In genomic region chr13:112118451-112119064, GRCh38 we compare ENCODE assay signal across 22 cellular contexts. TPM values are rescaled to one million over a fixed set of nuclear protein-coding genes. Genes with fewer than 3 reads are reported as not detected.
DNase-seq lines count a peak whose midpoint lies in the region; ATAC-seq and TF ChIP-seq lines count a peak whose summit lies in the region.
"Had no signal": no experiment of that assay in that cellular context is flagged by ENCODE, and none has a peak within 500 bp of the region (broad histone marks: within the 10 kb centered on the region; RNA-seq: fewer than 3 reads in every experiment).

No MANE protein-coding gene starts in this region.

- H3K4me2 ChIP-seq in neuronal stem cell (ENCODE audit: insufficient read depth, low read length, poor library complexity, severe bottlenecking) = no peak overlapping the region
- H3K4me2 ChIP-seq: A549; BLaER1 treated with 17β-estradiol and CSF1 and Interleukin-3, amounts not matched to agents 10 nM and 100 nM had no signal

- H2BK120ac ChIP-seq in neuronal stem cell (ENCODE audit: low read depth, low read length) = peak overlapping the region; percentile 39

- H3K14ac ChIP-seq in neuronal stem cell (ENCODE audit: low read length) = peak overlapping the region; percentile 22

- TF ChIP-seq CTCF in left ventricle myocardium inferior (IDR thresholded peaks at IDR 0.05; ENCODE audit: borderline replicate concordance) (no peak), coronary artery (IDR thresholded peaks at IDR 0.05) (no peak), testis (IDR thresholded peaks at IDR 0.05) (no peak)

- H2BK15ac ChIP-seq in neuronal stem cell (ENCODE audit: low read length) = peak overlapping the region; percentile 71

- no peak overlapping the region for H3K23ac ChIP-seq in neuronal stem cell (ENCODE audit: low read depth, low read length, poor library complexity)

- no peak overlapping the region for H3K27ac Mint-ChIP-seq in activated T-cell treated with anti-CD3 and anti-CD28 coated beads, Interleukin-2, amount 50 U/mL, for 24 hours
- H3K27ac Mint-ChIP-seq: CD4-positive, alpha-beta T cell had no signal

- no peak overlapping the region for H3K4me3 Mint-ChIP-seq in activated T-cell treated with anti-CD3 and anti-CD28 coated beads, Interleukin-2, amount 50 U/mL, for 24 hours
- H3K4me3 Mint-ChIP-seq: CD4-positive, alpha-beta T cell had no signal

- H3K27ac ChIP-seq in left ventricle myocardium inferior (replicated peaks) (no peak overlapping the region), coronary artery (no peak overlapping the region), neuronal stem cell (replicated peaks; ENCODE audit: low read length) (no peak overlapping the region), testis (no peak overlapping the region)
- H3K27ac ChIP-seq: A549; BLaER1 treated with 17β-estradiol and CSF1 and Interleukin-3, amounts not matched to agents 10 nM and 100 nM; SJCRH30 had no signal

- intact Hi-C loops in Right ventricle myocardium inferior (cut with DNase I) = no loop called here
- intact Hi-C loops in left ventricle myocardium inferior (cut with micrococcal nuclease) = no loop called here
- intact Hi-C loops in testis (cut with DNase I; ENCODE audit: low total_unique reads) = no loop called here

- H3K4me3 ChIP-seq in left ventricle myocardium inferior (no peak overlapping the region), coronary artery (no peak overlapping the region), neuronal stem cell (ENCODE audit: low read length in 2 of 2) (no peak overlapping the region), testis (no peak overlapping the region)
- H3K4me3 ChIP-seq: A549; BLaER1 treated with 17β-estradiol and CSF1 and Interleukin-3, amounts not matched to agents 10 nM and 100 nM; SJCRH30 had no signal

- H4K91ac ChIP-seq in neuronal stem cell (ENCODE audit: low read depth, low read length, poor library complexity) = no peak overlapping the region

- peak overlapping the region; percentile 73 for H2BK12ac ChIP-seq in neuronal stem cell (ENCODE audit: low read length)

- WGBS in neuronal stem cell (ENCODE audit: extremely low coverage in 2 of 2, insufficient read length in 2 of 2, insufficient replicate concordance in 1 of 2), 2 donors = no CpG with 5 or more reads among the region's 23 CpGs
- WGBS in testis, 2 donors = 74 to 79% methylated on average over 3 to 23 of the region's 23 CpGs

- ATAC-seq in Right ventricle myocardium inferior = no peak
- ATAC-seq: A549, PC-3 had no signal

- no peaks in the 10 kb centered on the region for H3K4me1 Mint-ChIP-seq in activated T-cell treated with anti-CD3 and anti-CD28 coated beads, Interleukin-2, amount 50 U/mL, for 24 hours (ENCODE audit: low read depth)

- H3K27me3 Mint-ChIP-seq in activated T-cell treated with anti-CD3 and anti-CD28 coated beads, Interleukin-2, amount 50 U/mL, for 24 hours = peaks cover 56% of the 10 kb centered on the region

- H3K9ac ChIP-seq in neuronal stem cell (ENCODE audit: low read depth, low read length, poor library complexity) = no peak overlapping the region
- H3K9ac ChIP-seq: BLaER1 treated with 17β-estradiol and CSF1 and Interleukin-3, amounts not matched to agents 10 nM and 100 nM had no signal

- no peaks in the 10 kb centered on the region for H3K36me3 Mint-ChIP-seq in activated T-cell treated with anti-CD3 and anti-CD28 coated beads, Interleukin-2, amount 50 U/mL, for 24 hours (ENCODE audit: low read depth)

- no peaks in the 10 kb centered on the region for H3K9me3 ChIP-seq in left ventricle myocardium inferior (replicated peaks)
- peaks cover 0 to 3% of the 10 kb centered on the region in 2 donors for H3K9me3 ChIP-seq in neuronal stem cell (replicated peaks in 1 of 2; ENCODE audit: control insufficient read depth in 2 of 2, insufficient read depth in 1 of 2, low read depth in 1 of 2, low read length in 2 of 2)
- no peaks in the 10 kb centered on the region for H3K9me3 ChIP-seq in testis
- H3K9me3 ChIP-seq: A549; BLaER1 treated with 17β-estradiol and CSF1 and Interleukin-3, amounts not matched to agents 10 nM and 100 nM; SJCRH30 had no signal

- peak overlapping the region; percentile 79 for H3K18ac ChIP-seq in neuronal stem cell (ENCODE audit: low read length)

- peak overlapping the region; percentile 93 for H2AK5ac ChIP-seq in neuronal stem cell (ENCODE audit: low read depth, low read length)

- H3K27me3 ChIP-seq in left ventricle myocardium inferior (ENCODE audit: low read depth) = peaks cover 97% of the 10 kb centered on the region
- no peaks in the 10 kb centered on the region for H3K27me3 ChIP-seq in neuronal stem cell (ENCODE audit: control insufficient read depth in 3 of 3, insufficient read depth in 3 of 3, low read depth in 1 of 3, low read length in 3 of 3)
- H3K27me3 ChIP-seq in testis = no peaks in the 10 kb centered on the region

- H2AFZ ChIP-seq in neuronal stem cell (ENCODE audit: low read length) = peak overlapping the region; percentile 19

- H3K9me3 Mint-ChIP-seq in activated T-cell treated with anti-CD3 and anti-CD28 coated beads, Interleukin-2, amount 50 U/mL, for 24 hours = no peaks in the 10 kb centered on the region
- H3K9me3 Mint-ChIP-seq: CD4-positive, alpha-beta T cell had no signal

- no peak overlapping the region for H2BK5ac ChIP-seq in neuronal stem cell (ENCODE audit: low read length)

- H3K4me1 ChIP-seq in left ventricle myocardium inferior (no peaks in the 10 kb centered on the region), neuronal stem cell (ENCODE audit: control insufficient read depth in 2 of 2, insufficient read depth in 1 of 2, low read depth in 1 of 2, low read length in 2 of 2) (peaks cover 3 to 10% of the 10 kb centered on the region in 2 donors), testis (no peaks in the 10 kb centered on the region)
- H3K4me1 ChIP-seq: A549, SJCRH30 had no signal

- DNase-seq in Right ventricle myocardium inferior (ENCODE audit: missing footprints) = peak; percentile 27
- no peak for DNase-seq in left ventricle myocardium inferior
- peak; percentile 63 for DNase-seq in coronary artery (ENCODE audit: low spot score)
- DNase-seq in neuronal stem cell (ENCODE audit: low spot score) = no peak
- DNase-seq in testis = no peak
- no peak for DNase-seq in activated T-cell treated with anti-CD3 and anti-CD28 coated beads, Interleukin-2, amount 50 U/mL, for 24 hours
- no peak for DNase-seq in activated gamma-delta T cell treated with Interleukin-2 at 50 U/mL for 16 hours
- DNase-seq: AML-193; CD4-positive, alpha-beta T cell; IMR-90; KG1; MM.1S; NCI-H1092 treated with DMSO at 0.1 percent for 48 hours; NCI-H1436 treated with DMSO at 0.1 percent for 48 hours; NCI-H187 treated with DMSO at 0.1 percent for 48 hours; NCI-H2107; NCI-H524; NCI-H748 treated with DMSO at 0.1 percent for 48 hours; PC-3; SJCRH30 had no signal

- H3K36me3 ChIP-seq in left ventricle myocardium inferior (no peaks in the 10 kb centered on the region), neuronal stem cell (replicated peaks in 1 of 2; ENCODE audit: control insufficient read depth in 2 of 2, insufficient read depth in 2 of 2, low read length in 2 of 2) (no peaks in the 10 kb centered on the region), testis (ENCODE audit: low read depth, missing control alignments) (no peaks in the 10 kb centered on the region)
- H3K36me3 ChIP-seq: BLaER1 treated with 17β-estradiol and CSF1 and Interleukin-3, amounts not matched to agents 10 nM and 100 nM; SJCRH30 had no signal

- H4K8ac ChIP-seq in neuronal stem cell (ENCODE audit: low read depth, low read length) = no peak overlapping the region

- H3K79me1 ChIP-seq in neuronal stem cell (ENCODE audit: low read depth, low read length) = no peaks in the 10 kb centered on the region

- no peak for TF ChIP-seq POLR2A in testis (IDR thresholded peaks at IDR 0.05)

- H3K4ac ChIP-seq in neuronal stem cell (ENCODE audit: low read length) = no peak overlapping the region

RNA-seq across cellular contexts. Expression of gene SOX1, which starts 51.6 kb away (rescaled TPM):
- total RNA-seq in Right ventricle myocardium inferior (not detected), left ventricle myocardium inferior (not detected), testis (1 to 10 TPM; 4.6 TPM)
- 12.8 TPM for polyA plus RNA-seq in neuronal stem cell (2013, experiment 1 of 2)
- 14.4 TPM for polyA plus RNA-seq in neuronal stem cell (2013, experiment 2 of 2)
- 1.7 TPM for polyA plus RNA-seq in testis (ENCODE audit: insufficient read depth, low read depth, low replicate concordance)
- total RNA-seq: CD4-positive, alpha-beta T cell; IMR-90; PC-3; SJCRH30 had no signal
- polyA plus RNA-seq: A549, IMR-90 had no signal

Comparison
In these comparisons a context has a peak if more than half of its experiments do, and no peak if none do; other contexts are left out.
1. DNase-seq: peak in Right ventricle myocardium inferior (single experiment) and coronary artery (single experiment); none in left ventricle myocardium inferior (single experiment), neuronal stem cell (single experiment), testis (single experiment), activated T-cell treated with anti-CD3 and anti-CD28 coated beads, Interleukin-2, amount 50 U/mL, for 24 hours (single experiment) and activated gamma-delta T cell treated with Interleukin-2 at 50 U/mL for 16 hours (single experiment).